Comparison of ENCODE assay signal across 27 cellular contexts in the genomic region with DNA sequence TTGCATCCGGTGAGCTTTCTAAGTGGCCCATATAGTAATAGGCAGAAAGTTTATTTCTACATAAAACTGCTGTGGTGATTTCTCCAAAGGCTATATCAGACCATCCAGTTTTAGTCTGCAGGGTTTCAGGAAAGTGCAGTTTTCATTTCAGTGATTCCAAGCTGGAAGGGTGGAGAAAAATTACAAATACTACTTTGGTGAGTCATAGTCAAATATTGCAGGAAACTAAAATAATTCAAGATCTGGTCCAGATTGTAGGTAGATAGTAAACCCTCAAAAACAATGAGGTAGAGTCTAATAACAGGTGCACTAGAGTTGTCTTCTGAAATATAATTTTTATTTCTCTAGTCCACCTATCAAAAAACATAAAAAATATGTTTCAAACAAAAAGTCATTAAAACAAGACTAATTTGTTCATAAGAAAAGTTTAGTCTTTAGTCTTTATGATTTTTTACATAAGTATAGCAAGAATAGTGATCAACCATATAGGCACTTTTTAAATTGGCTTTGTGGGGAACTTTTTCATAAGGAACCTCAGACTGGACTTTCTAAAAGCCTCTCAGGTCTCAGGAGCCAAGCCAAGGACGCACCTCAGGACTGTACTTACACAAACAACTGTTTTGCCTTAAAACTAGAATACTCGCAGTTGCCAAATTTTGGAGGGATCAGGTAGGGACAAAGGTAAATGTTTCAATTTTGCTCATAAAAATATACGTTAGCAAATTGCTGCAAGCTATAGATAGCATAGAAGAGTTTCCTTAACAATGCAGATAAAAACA.
DNase-seq lines count a peak whose midpoint lies in the region; ATAC-seq, FAIRE-seq and TF ChIP-seq lines count a peak whose summit lies in the region.
"Had no signal": no experiment of that assay in that cellular context is flagged by ENCODE, and none has a peak within 500 bp of the region (broad histone marks: within the 10 kb centered on the region; RNA-seq: fewer than 3 reads in every experiment).

No MANE protein-coding gene starts in this region.

- CTCF ChIA-PET in activated CD4-positive, alpha-beta memory T cell treated with anti-CD3 and anti-CD28 coated beads for 36 hours (lab: Charles Lee), result no interaction called here

- H3K9me3 Mint-ChIP-seq in astrocyte (ENCODE audit: unreplicated experiment) (no peaks in the 10 kb centered on the region), H9 (peaks cover 14% of the 10 kb centered on the region in 2 experiments)
- H3K9me3 Mint-ChIP-seq in activated CD4-positive, alpha-beta memory T cell treated with anti-CD3 and anti-CD28 coated beads for 36 hours, result no peaks in the 10 kb centered on the region
- H3K9me3 Mint-ChIP-seq: activated CD4-positive, alpha-beta T cell treated with anti-CD3 and anti-CD28 coated beads, Interleukin-2, amount 10 ng/mL, durations not matched to agents 7 days and 5 days; activated T-helper 1 cell treated with anti-CD3 and anti-CD28 coated beads, Interleukin-12 subunit alpha, Interleukin-12 subunit beta, Interleukin-2, Interleukin-4 antibody, amounts not matched to agents 30 ng/mL and 10 ng/mL and 1 ng/mL, durations not matched to agents 14 hours and 24 hours and 36 hours had no signal

- H3K27ac Mint-ChIP-seq in astrocyte (ENCODE audit: unreplicated experiment) (no peak overlapping the region), H9 (peak overlapping the region in 1 of 3 experiments; percentile 34; a peak in 1 of 7 replicates)
- H3K27ac Mint-ChIP-seq in activated CD4-positive, alpha-beta memory T cell treated with anti-CD3 and anti-CD28 coated beads for 36 hours, result no peak overlapping the region
- H3K27ac Mint-ChIP-seq: activated CD4-positive, alpha-beta T cell treated with anti-CD3 and anti-CD28 coated beads, Interleukin-2, amount 10 ng/mL, durations not matched to agents 7 days and 5 days; activated T-helper 1 cell treated with anti-CD3 and anti-CD28 coated beads, Interleukin-12 subunit alpha, Interleukin-12 subunit beta, Interleukin-2, Interleukin-4 antibody, amounts not matched to agents 30 ng/mL and 10 ng/mL and 1 ng/mL, durations not matched to agents 14 hours and 24 hours and 36 hours; immature natural killer cell had no signal

- peak overlapping the region; percentile 30 for H3K27ac ChIP-seq in right cardiac atrium (ENCODE audit: low read length)
- H3K27ac ChIP-seq in right atrium auricular region, result peak overlapping the region in 1 of 2 donors; percentile 47
- H3K27ac ChIP-seq in astrocyte (ENCODE audit: low read depth, low read length), result no peak overlapping the region
- no peak overlapping the region for H3K27ac ChIP-seq in H9 (ENCODE audit: insufficient read length, low read depth, low read length)
- H3K27ac ChIP-seq: C4-2B, hepatocyte, RWPE1, upper lobe of left lung, WERI-Rb-1 had no signal

- intact Hi-C loops in right cardiac atrium (cut with DNase I), result no loop called here
- intact Hi-C loops in activated CD4-positive, alpha-beta memory T cell treated with anti-CD3 and anti-CD28 coated beads for 36 hours (cut with micrococcal nuclease), result no loop called here

- H3K9me3 ChIP-seq in right cardiac atrium (ENCODE audit: control insufficient read depth, low read length) (no peaks in the 10 kb centered on the region), right atrium auricular region (no peaks in the 10 kb centered on the region), astrocyte (ENCODE audit: insufficient read depth, low read depth, low read length) (no peaks in the 10 kb centered on the region), H9 (ENCODE audit: control insufficient read depth, low read depth, low read length) (peaks cover 8% of the 10 kb centered on the region)
- H3K9me3 ChIP-seq: upper lobe of left lung had no signal

- no peak overlapping the region for H2BK20ac ChIP-seq in H9 (ENCODE audit: low read depth, low read length, poor library complexity, severe bottlenecking)

- H3T11ph ChIP-seq in H9 (ENCODE audit: low read length), result no peak overlapping the region

- no peak overlapping the region for H3K4me3 Mint-ChIP-seq in astrocyte (ENCODE audit: unreplicated experiment)
- H3K4me3 Mint-ChIP-seq in H9, result no peak overlapping the region
- no peak overlapping the region for H3K4me3 Mint-ChIP-seq in activated CD4-positive, alpha-beta memory T cell treated with anti-CD3 and anti-CD28 coated beads for 36 hours
- H3K4me3 Mint-ChIP-seq: activated CD4-positive, alpha-beta T cell treated with anti-CD3 and anti-CD28 coated beads, Interleukin-2, amount 10 ng/mL, durations not matched to agents 7 days and 5 days; activated T-helper 1 cell treated with anti-CD3 and anti-CD28 coated beads, Interleukin-12 subunit alpha, Interleukin-12 subunit beta, Interleukin-2, Interleukin-4 antibody, amounts not matched to agents 30 ng/mL and 10 ng/mL and 1 ng/mL, durations not matched to agents 14 hours and 24 hours and 36 hours; immature natural killer cell; nephron progenitor cell had no signal

- H2AK5ac ChIP-seq in H9 (ENCODE audit: insufficient read length, low read length), result no peak overlapping the region

- H4K91ac ChIP-seq in H9 (ENCODE audit: insufficient read length, low read depth, low read length), result no peak overlapping the region

- H2BK120ac ChIP-seq in H9 (ENCODE audit: low read depth, low read length, poor library complexity, severe bottlenecking), result no peak overlapping the region

- H2AFZ ChIP-seq in astrocyte (ENCODE audit: low read depth, low read length) (no peak overlapping the region), H9 (ENCODE audit: low read length) (no peak overlapping the region)
- H2AFZ ChIP-seq: hepatocyte had no signal

- H3K56ac ChIP-seq in H9 (ENCODE audit: insufficient read length, low read depth, low read length), result no peak overlapping the region

- H3K23ac ChIP-seq in H9 (ENCODE audit: insufficient read length, low read depth, low read length), result no peak overlapping the region

- TF ChIP-seq CTCF in right atrium auricular region (IDR thresholded peaks at IDR 0.05) (no peak), astrocyte (IDR thresholded peaks at IDR 0.05; ENCODE audit: insufficient read depth, low read depth, low read length) (no peak), H9 (conservative IDR thresholded peaks at IDR 0.05) (no peak)

- no peaks in the 10 kb centered on the region for H3K79me1 ChIP-seq in H9 (ENCODE audit: insufficient read depth, low read depth, low read length, poor library complexity, severe bottlenecking)

- no peaks in the 10 kb centered on the region for H3K36me3 ChIP-seq in right atrium auricular region
- H3K36me3 ChIP-seq in astrocyte (ENCODE audit: insufficient read depth, low read length), result no peaks in the 10 kb centered on the region
- H3K36me3 ChIP-seq: upper lobe of left lung, WERI-Rb-1 had no signal

- H3K36me3 Mint-ChIP-seq in astrocyte (ENCODE audit: low read depth, unreplicated experiment) (no peaks in the 10 kb centered on the region), H9 (ENCODE audit: insufficient read depth in 1 of 3, low read depth in 3 of 3) (peaks cover 9 to 16% (median 13%) of the 10 kb centered on the region in 3 experiments)
- H3K36me3 Mint-ChIP-seq in activated CD4-positive, alpha-beta memory T cell treated with anti-CD3 and anti-CD28 coated beads for 36 hours, result no peaks in the 10 kb centered on the region
- H3K36me3 Mint-ChIP-seq: immature natural killer cell had no signal

- H3K9ac ChIP-seq in astrocyte (ENCODE audit: low read length), result no peak overlapping the region
- H3K9ac ChIP-seq in H9 (ENCODE audit: extremely low read depth, insufficient read length, low read length), result no peak overlapping the region

- no peak overlapping the region for H3K14ac ChIP-seq in H9 (ENCODE audit: insufficient read depth, low read length)

- no peak overlapping the region for H4K5ac ChIP-seq in H9 (ENCODE audit: insufficient read length, low read depth, low read length)

- H3K4me1 ChIP-seq in right cardiac atrium (ENCODE audit: control insufficient read depth, insufficient read depth, low read length), result peaks cover 2% of the 10 kb centered on the region
- H3K4me1 ChIP-seq in right atrium auricular region, result peaks cover 0 to 16% of the 10 kb centered on the region in 2 donors
- H3K4me1 ChIP-seq in astrocyte (ENCODE audit: insufficient read depth, low read length), result no peaks in the 10 kb centered on the region
- H3K4me1 ChIP-seq in H9 (ENCODE audit: insufficient read depth, low read length), result no peaks in the 10 kb centered on the region; the same call in 1 of the 2 replicates

- H3K4ac ChIP-seq in H9 (ENCODE audit: low read depth, low read length), result no peak overlapping the region

- no peak overlapping the region for H2BK15ac ChIP-seq in H9 (ENCODE audit: low read depth, low read length)

- H3K27me3 Mint-ChIP-seq in astrocyte (ENCODE audit: low read depth, unreplicated experiment), result no peaks in the 10 kb centered on the region
- H3K27me3 Mint-ChIP-seq in H9 (ENCODE audit: low read depth), result peaks cover 1% of the 10 kb centered on the region; the same call in 1 of the 2 replicates
- H3K27me3 Mint-ChIP-seq in activated CD4-positive, alpha-beta memory T cell treated with anti-CD3 and anti-CD28 coated beads for 36 hours, result peaks cover 7% of the 10 kb centered on the region

- peak; percentile 9 for FAIRE-seq in astrocyte (lab: Jason Lieb, UNC)
- FAIRE-seq: frontal cortex, GM12878, H54 had no signal

- H3K23me2 ChIP-seq in H9 (ENCODE audit: insufficient read length, low read depth, low read length, poor library complexity, severe bottlenecking), result no peaks in the 10 kb centered on the region

- WGBS in right cardiac atrium, result 92% methylated on average over 4 of the region's 4 CpGs
- WGBS in H9 (ENCODE audit: extremely low coverage, insufficient read length, low lambda C conversion rate), result no CpG with 5 or more reads among the region's 4 CpGs

- peaks cover 20% of the 10 kb centered on the region for H3K4me1 Mint-ChIP-seq in astrocyte (ENCODE audit: low read depth, unreplicated experiment)
- peaks cover 16 to 22% of the 10 kb centered on the region in 2 experiments for H3K4me1 Mint-ChIP-seq in H9
- H3K4me1 Mint-ChIP-seq in activated CD4-positive, alpha-beta memory T cell treated with anti-CD3 and anti-CD28 coated beads for 36 hours (ENCODE audit: low read depth), result no peaks in the 10 kb centered on the region
- H3K4me1 Mint-ChIP-seq: activated CD4-positive, alpha-beta T cell treated with anti-CD3 and anti-CD28 coated beads, Interleukin-2, amount 10 ng/mL, durations not matched to agents 7 days and 5 days; immature natural killer cell had no signal

- H4K20me1 ChIP-seq in astrocyte (ENCODE audit: insufficient read depth, low read length), result no peaks in the 10 kb centered on the region
- no peaks in the 10 kb centered on the region for H4K20me1 ChIP-seq in H9 (ENCODE audit: control insufficient read depth, insufficient read depth, insufficient read length)

- H3K18ac ChIP-seq in H9 (ENCODE audit: insufficient read length, low read depth, low read length), result no peak overlapping the region

- H4K8ac ChIP-seq in H9 (replicated peaks; ENCODE audit: insufficient read length, low read depth, low read length), result no peak overlapping the region

- peak overlapping the region; percentile 12 for H3K4me2 ChIP-seq in astrocyte (ENCODE audit: low read length)
- no peak overlapping the region for H3K4me2 ChIP-seq in H9 (ENCODE audit: insufficient read depth, insufficient read length, low read length)
- H3K4me2 ChIP-seq: hepatocyte had no signal

- no peak overlapping the region for H2BK5ac ChIP-seq in H9 (ENCODE audit: insufficient read length, low read length)

- DNase-seq in right cardiac atrium, result no peak
- no peak for DNase-seq in right atrium auricular region (ENCODE audit: low spot score)
- DNase-seq in astrocyte (ENCODE audit: low read depth), result no peak
- DNase-seq in kidney glomerular epithelial cell (lab: John Stamatoyannopoulos, UW), result peak; percentile 2
- no peak for DNase-seq in H9
- DNase-seq in activated CD4-positive, alpha-beta memory T cell treated with anti-CD3 and anti-CD28 coated beads for 36 hours, result no peak
- DNase-seq: activated CD4-positive, alpha-beta T cell treated with anti-CD3 and anti-CD28 coated beads, Interleukin-2, amount 10 ng/mL, durations not matched to agents 7 days and 5 days; activated naive CD4-positive, alpha-beta T cell treated with anti-CD3 and anti-CD28 coated beads, Interleukin-2, amount 50 U/mL, for 16 hours; cerebellar nuclear complex; immature natural killer cell; NCI-H1694 treated with DMSO at 0.1 percent for 48 hours; NCI-H2171 treated with DMSO at 0.1 percent for 48 hours; NCI-H526 treated with DMSO at 0.1 percent for 48 hours; nephron progenitor cell; posterior cingulate gyrus; T-helper 9 cell; upper lobe of left lung; WERI-Rb-1 had no signal

- H3K27me3 ChIP-seq in right cardiac atrium (ENCODE audit: control insufficient read depth, insufficient read depth) (no peaks in the 10 kb centered on the region), right atrium auricular region (no peaks in the 10 kb centered on the region), astrocyte (ENCODE audit: insufficient read depth, low read length) (peaks cover 2% of the 10 kb centered on the region), H9 (ENCODE audit: insufficient read depth, low read length) (no peaks in the 10 kb centered on the region)
- H3K27me3 ChIP-seq: hepatocyte, upper lobe of left lung had no signal

- POLR2A ChIA-PET in activated CD4-positive, alpha-beta memory T cell treated with anti-CD3 and anti-CD28 coated beads for 36 hours (lab: Charles Lee), result no interaction called here

- no peak overlapping the region for H2BK12ac ChIP-seq in H9 (ENCODE audit: insufficient read length, low read depth, low read length)

- H3K4me3 ChIP-seq in right cardiac atrium (ENCODE audit: low read length) (no peak overlapping the region), right atrium auricular region (no peak overlapping the region), astrocyte (ENCODE audit: insufficient read depth, low read depth, low read length) (no peak overlapping the region)
- H3K4me3 ChIP-seq: GM12878, hepatocyte, upper lobe of left lung had no signal

- ATAC-seq in right cardiac atrium, result no peak
- no peak for ATAC-seq in GM18858 (IDR thresholded peaks at IDR 0.05; ENCODE audit: unreplicated experiment)
- no peak for ATAC-seq in GM19397 (IDR thresholded peaks at IDR 0.05; ENCODE audit: unreplicated experiment)
- ATAC-seq: GM12878 had no signal

- H3K79me2 ChIP-seq in astrocyte (ENCODE audit: insufficient read depth, low read length) (no peaks in the 10 kb centered on the region), H9 (ENCODE audit: insufficient read depth, low read length) (no peaks in the 10 kb centered on the region)
- H3K79me2 ChIP-seq: hepatocyte had no signal
